Comparison of ENCODE assay signal across 8 cellular contexts in the genomic region with DNA sequence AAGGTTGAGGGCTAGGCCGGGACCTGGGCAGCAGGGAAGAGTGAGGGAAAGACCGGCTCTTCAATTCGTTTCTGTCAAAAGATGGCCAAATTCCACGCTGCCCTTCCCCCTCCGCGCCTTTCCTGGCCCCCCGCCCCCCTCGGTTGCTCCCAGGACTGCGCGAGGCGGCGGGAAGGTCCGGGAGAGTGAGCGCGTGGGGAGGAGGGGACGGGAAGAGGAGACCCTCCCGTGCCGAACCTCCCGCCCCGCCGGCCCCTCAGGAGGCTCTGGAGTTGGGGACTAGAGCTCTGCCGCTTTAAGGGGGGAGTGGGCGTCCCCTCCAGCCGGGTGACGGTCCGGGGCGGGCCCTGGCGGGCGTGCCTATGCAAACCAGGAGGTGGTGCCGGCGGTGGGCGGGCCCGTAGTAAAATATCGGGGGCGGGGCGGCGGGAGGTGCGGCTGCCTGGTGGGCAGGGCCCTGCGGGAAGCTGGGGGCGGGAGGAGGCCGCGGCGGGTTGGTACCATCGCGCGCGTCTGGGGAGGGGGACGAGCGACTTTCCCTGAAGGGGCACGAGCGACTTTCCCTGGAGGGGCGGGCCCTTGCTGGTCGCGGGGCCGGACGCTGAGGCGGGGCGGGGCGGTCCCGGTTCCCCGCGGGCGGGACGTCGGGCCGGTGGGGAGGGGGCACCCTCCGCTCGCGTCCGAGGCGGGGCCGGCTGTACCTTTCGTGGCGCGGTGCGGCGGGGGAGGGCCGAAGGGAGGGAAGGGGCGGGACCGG. TPM values are rescaled to one million over a fixed set of nuclear protein-coding genes. Genes with fewer than 3 reads are reported as not detected.
DNase-seq lines count a peak whose midpoint lies in the region; ATAC-seq and TF ChIP-seq lines count a peak whose summit lies in the region.

No MANE protein-coding gene starts in this region.

- peak; percentile 75 for ATAC-seq in HG02852 (IDR thresholded peaks at IDR 0.05; ENCODE audit: unreplicated experiment)
- peak; percentile 81 to 87 (median 84) for ATAC-seq in T-cell (replicated peaks in 1 of 4)
- peak; percentile 93 to 96 for ATAC-seq in left cardiac atrium
- peak; percentile 97 to 98 for ATAC-seq in upper lobe of left lung (ENCODE audit: low FRiP score in 2 of 2)

- WGBS in upper lobe of left lung, 2 donors: 0 to 2% methylated on average over 23 to 34 of the region's 80 CpGs

- peak; percentile 70 for DNase-seq in NCI-H1436 treated with DMSO at 0.1 percent for 48 hours (lab: John Stamatoyannopoulos, UW)
- peak; percentile 89 to 98 (median 96) for DNase-seq in T-cell
- peak; percentile 93 for DNase-seq in amniotic epithelial cell (ENCODE audit: low read depth)
- peak; percentile 99 for DNase-seq in left cardiac atrium
- peak; percentile 100 for DNase-seq in posterior vena cava (ENCODE audit: low spot score)
- DNase-seq in upper lobe of left lung: peak; percentile 97 to 99

- H3K9me3 Mint-ChIP-seq in T-cell: no peaks in the 10 kb centered on the region

- H3K27me3 Mint-ChIP-seq in T-cell: no peaks in the 10 kb centered on the region

- peak overlapping the region; percentile 84 to 93 (median 90) for H3K27ac ChIP-seq in upper lobe of left lung

- no peaks in the 10 kb centered on the region for H3K27me3 ChIP-seq in upper lobe of left lung

- H3K4me3 Mint-ChIP-seq in T-cell: peak overlapping the region; percentile 84 to 94 (median 87)

- CTCF ChIA-PET in T-cell (lab: Charles Lee): interaction anchor here (0.6 to 2.2 kb wide), 6 partner anchors 19 to 130 kb away, joined by 3 to 28 read pairs (median 4); a partner anchor contains a TSS

- no peak for TF ChIP-seq EP300 in upper lobe of left lung (IDR thresholded peaks at IDR 0.05)

- H3K4me1 ChIP-seq in upper lobe of left lung: peaks cover 12 to 18% (median 14%) of the 10 kb centered on the region in 4 donors

- H3K36me3 Mint-ChIP-seq in T-cell: peaks cover 1% of the 10 kb centered on the region

- peaks cover 28 to 34% (median 34%) of the 10 kb centered on the region in 3 donors for H3K4me1 Mint-ChIP-seq in T-cell

- H3K4me3 ChIP-seq in GM12875 (ENCODE audit: low read depth, low read length) (peak overlapping the region; percentile 59), upper lobe of left lung (peak overlapping the region; percentile 56 to 81 (median 76))

- intact Hi-C loops in left cardiac atrium (cut with DNase I): loop anchor here (1.0 to 10.0 kb wide), 2 partner anchors 55 to 58 kb away; a partner anchor contains a TSS
- intact Hi-C loops in posterior vena cava (cut with DNase I): loop anchor here (1.0 to 2.0 kb wide), 2 partner anchors 57 to 59 kb away; a partner anchor contains a TSS

- POLR2A ChIA-PET in T-cell (lab: Charles Lee): interaction anchor here (0.6 to 1.0 kb wide), 5 partner anchors 35 to 68 kb away, joined by 3 to 11 read pairs (median 3); no protein-coding TSS in a partner anchor

- H3K36me3 ChIP-seq in upper lobe of left lung: no peaks in the 10 kb centered on the region

- H3K9me3 ChIP-seq in upper lobe of left lung: no peaks in the 10 kb centered on the region

- H3K27ac Mint-ChIP-seq in T-cell: peak overlapping the region; percentile 44 to 76

- TF ChIP-seq CTCF in GM12875 (IDR thresholded peaks at IDR 0.05; ENCODE audit: borderline replicate concordance, insufficient read depth, low read depth, low read length) (no peak), upper lobe of left lung (IDR thresholded peaks at IDR 0.05) (peak in 1 of 6 experiments; percentile 23)

- peak in 3 of 4 donors; percentile 27 to 80 (median 62) for TF ChIP-seq POLR2A in upper lobe of left lung (IDR thresholded peaks at IDR 0.05)

RNA-seq across cellular contexts. Expression of a gene that starts 58.2 kb away (rescaled TPM):
- 10 to 100 TPM; 14.9 to 19.2 (median 15.8) TPM for total RNA-seq in T-cell
- total RNA-seq in left cardiac atrium: 10 to 100 TPM; 10.8 to 11.6 TPM
- 10 to 100 TPM; 25.0 to 26.6 TPM for total RNA-seq in posterior vena cava
- 10 to 100 TPM in 5 of 6 donors, 1 to 10 TPM in 1; 8.1 to 24.6 (median 14.6) TPM for total RNA-seq in upper lobe of left lung

Comparison
In these comparisons a context has a peak if more than half of its experiments do, and no peak if none do; other contexts are left out.
1. Peak in every context shown above with its lines: DNase-seq, ATAC-seq, H3K4me3 ChIP-seq and H3K27ac ChIP-seq.